Comparison of ENCODE assay signal across 34 cellular contexts in the genomic region with DNA sequence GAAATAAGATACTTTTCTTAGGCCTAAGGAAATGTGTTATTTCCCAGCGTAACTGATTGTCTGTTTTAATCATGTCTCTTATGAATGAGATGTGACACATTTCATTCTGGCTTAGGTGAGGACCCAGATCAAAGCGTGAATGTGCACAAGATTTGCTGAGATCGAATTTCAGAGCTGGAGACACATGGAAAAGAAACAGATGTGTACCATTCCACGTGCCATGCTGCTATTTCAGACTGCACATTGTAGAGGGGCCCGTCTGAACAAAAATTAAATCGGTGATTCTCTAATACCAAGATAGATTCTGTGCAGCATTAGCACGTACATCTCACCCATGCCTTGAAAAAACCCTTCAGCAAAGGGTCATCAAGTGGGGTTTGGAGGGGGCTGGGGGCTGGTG.
"Had no signal": no experiment of that assay in that cellular context is flagged by ENCODE, and none has a peak within 500 bp of the region (broad histone marks: within the 10 kb centered on the region; RNA-seq: fewer than 3 reads in every experiment).

No MANE protein-coding gene starts in this region.

- H3K4me1 ChIP-seq: ascending aorta had no signal

- H3K9me3 Mint-ChIP-seq: activated CD4-positive, alpha-beta memory T cell treated with anti-CD3 and anti-CD28 coated beads, Interleukin-2, amount 10 ng/mL, durations not matched to agents 7 days and 5 days; activated CD4-positive, alpha-beta T cell treated with anti-CD3 and anti-CD28 coated beads, Interleukin-2, amount 10 ng/mL, durations not matched to agents 7 days and 5 days; activated naive CD4-positive, alpha-beta T cell treated with anti-CD3 and anti-CD28 coated beads, Interleukin-2, amount 10 ng/mL, durations not matched to agents 7 days and 5 days; activated naive CD4-positive, alpha-beta T cell treated with anti-CD3 and anti-CD28 coated beads, Interleukin-2, amount 50 U/mL, for 24 hours; activated naive CD8-positive, alpha-beta T cell treated with anti-CD3 and anti-CD28 coated beads, Interleukin-2, amount 10 ng/mL, durations not matched to agents 7 days and 5 days; activated T-cell treated with anti-CD3 and anti-CD28 coated beads, Interleukin-2, amount 50 U/mL, for 24 hours; activated T-helper 2 cell treated with anti-CD3 and anti-CD28 coated beads, Interferon-gamma antibody, Interleukin-2, Interleukin-4, amounts not matched to agents 10 μg/mL and 5 μg/mL and 100 μg/mL, durations not matched to agents 14 hours and 24 hours and 36 hours; T-helper 1 cell treated with Interleukin-12 subunit alpha and Interleukin-12 subunit beta and Interleukin-4 antibody, amounts not matched to agents 30 μg/mL and 1 μg/mL, for 36 hours; T-helper 2 cell treated with Interferon-gamma antibody and Interleukin-4, amounts not matched to agents 5 μg/mL and 100 μg/mL, for 36 hours had no signal

- H3K27me3 ChIP-seq: ascending aorta had no signal

- H3K27me3 Mint-ChIP-seq: activated CD4-positive, alpha-beta memory T cell treated with anti-CD3 and anti-CD28 coated beads, Interleukin-2, amount 10 ng/mL, durations not matched to agents 7 days and 5 days; activated CD4-positive, alpha-beta T cell treated with anti-CD3 and anti-CD28 coated beads, Interleukin-2, amount 10 ng/mL, durations not matched to agents 7 days and 5 days; activated CD8-positive, alpha-beta memory T cell treated with anti-CD3 and anti-CD28 coated beads, Interleukin-2, amount 10 ng/mL, durations not matched to agents 7 days and 5 days; activated naive CD4-positive, alpha-beta T cell treated with anti-CD3 and anti-CD28 coated beads, Interleukin-2, amount 10 ng/mL, durations not matched to agents 7 days and 5 days had no signal

- H3K27ac Mint-ChIP-seq: activated CD4-positive, alpha-beta memory T cell treated with anti-CD3 and anti-CD28 coated beads, Interleukin-2, amount 10 ng/mL, durations not matched to agents 7 days and 5 days; activated CD4-positive, alpha-beta T cell treated with anti-CD3 and anti-CD28 coated beads for 36 hours; activated CD4-positive, alpha-beta T cell treated with anti-CD3 and anti-CD28 coated beads, Interleukin-2, amount 10 ng/mL, durations not matched to agents 7 days and 5 days; activated CD8-positive, alpha-beta memory T cell treated with anti-CD3 and anti-CD28 coated beads, Interleukin-2, amount 10 ng/mL, durations not matched to agents 7 days and 5 days; activated CD8-positive, alpha-beta T cell treated with anti-CD3 and anti-CD28 coated beads, Interleukin-2, amount 10 ng/mL, durations not matched to agents 7 days and 5 days; activated naive CD4-positive, alpha-beta T cell treated with anti-CD3 and anti-CD28 coated beads, Interleukin-2, amount 10 ng/mL, durations not matched to agents 7 days and 5 days; activated naive CD4-positive, alpha-beta T cell treated with anti-CD3 and anti-CD28 coated beads, Interleukin-2, amount 50 U/mL, for 24 hours; activated naive CD8-positive, alpha-beta T cell; activated naive CD8-positive, alpha-beta T cell treated with anti-CD3 and anti-CD28 coated beads, Interleukin-2, amount 10 ng/mL, durations not matched to agents 7 days and 5 days; activated naive CD8-positive, alpha-beta T cell treated with anti-CD3 and anti-CD28 coated beads, Interleukin-2, amount 50 U/mL, for 24 hours; activated T-cell treated with anti-CD3 and anti-CD28 coated beads, Interleukin-2, amount 50 U/mL, for 24 hours; activated T-helper 2 cell treated with anti-CD3 and anti-CD28 coated beads, Interferon-gamma antibody, Interleukin-2, Interleukin-4, amounts not matched to agents 10 μg/mL and 5 μg/mL and 100 μg/mL, durations not matched to agents 14 hours and 24 hours and 36 hours; brain; T-helper 1 cell treated with Interleukin-12 subunit alpha and Interleukin-12 subunit beta and Interleukin-4 antibody, amounts not matched to agents 30 μg/mL and 1 μg/mL, for 36 hours; T-helper 2 cell treated with Interferon-gamma antibody and Interleukin-4, amounts not matched to agents 5 μg/mL and 100 μg/mL, for 36 hours had no signal

- H3K27ac ChIP-seq: ascending aorta, VCaP had no signal

- H3K4me1 Mint-ChIP-seq: activated CD4-positive, alpha-beta memory T cell treated with anti-CD3 and anti-CD28 coated beads, Interleukin-2, amount 10 ng/mL, durations not matched to agents 7 days and 5 days; activated CD4-positive, alpha-beta T cell treated with anti-CD3 and anti-CD28 coated beads for 36 hours; activated CD4-positive, alpha-beta T cell treated with anti-CD3 and anti-CD28 coated beads, Interleukin-2, amount 10 ng/mL, durations not matched to agents 7 days and 5 days; activated CD8-positive, alpha-beta memory T cell treated with anti-CD3 and anti-CD28 coated beads, Interleukin-2, amount 10 ng/mL, durations not matched to agents 7 days and 5 days; activated naive CD4-positive, alpha-beta T cell treated with anti-CD3 and anti-CD28 coated beads, Interleukin-2, amount 10 ng/mL, durations not matched to agents 7 days and 5 days; activated naive CD4-positive, alpha-beta T cell treated with anti-CD3 and anti-CD28 coated beads, Interleukin-2, amount 50 U/mL, for 24 hours; activated naive CD8-positive, alpha-beta T cell treated with anti-CD3 and anti-CD28 coated beads, Interleukin-2, amount 10 ng/mL, durations not matched to agents 7 days and 5 days; activated naive CD8-positive, alpha-beta T cell treated with anti-CD3 and anti-CD28 coated beads, Interleukin-2, amount 50 U/mL, for 24 hours had no signal

- DNase-seq: activated CD4-positive, alpha-beta memory T cell treated with anti-CD3 and anti-CD28 coated beads, Interleukin-2, amount 10 ng/mL, durations not matched to agents 7 days and 5 days; activated CD4-positive, alpha-beta T cell treated with anti-CD3 and anti-CD28 coated beads for 1 hour; activated CD4-positive, alpha-beta T cell treated with anti-CD3 and anti-CD28 coated beads for 36 hours; activated CD4-positive, alpha-beta T cell treated with anti-CD3 and anti-CD28 coated beads for 48 hours; activated CD4-positive, alpha-beta T cell treated with anti-CD3 and anti-CD28 coated beads, Interleukin-2, amount 10 ng/mL, durations not matched to agents 7 days and 5 days; activated CD4-positive, alpha-beta T cell treated with anti-CD3 and anti-CD28 coated beads, Interleukin-2, amount 50 U/mL, for 48 hours; activated CD4-positive, CD25-positive, alpha-beta regulatory T cell; activated CD8-positive, alpha-beta memory T cell treated with anti-CD3 and anti-CD28 coated beads for 24 hours; activated CD8-positive, alpha-beta memory T cell treated with anti-CD3 and anti-CD28 coated beads, Interleukin-2, amount 10 ng/mL, durations not matched to agents 7 days and 5 days; activated CD8-positive, alpha-beta memory T cell treated with anti-CD3 and anti-CD28 coated beads, Interleukin-2, amount 50 U/mL, for 48 hours; activated CD8-positive, alpha-beta T cell treated with anti-CD3 and anti-CD28 coated beads, Interleukin-2, amount 10 ng/mL, durations not matched to agents 7 days and 5 days; activated effector memory CD4-positive, alpha-beta T cell treated with Interleukin-2 at 50 U/mL for 16 hours; activated gamma-delta T cell; activated naive CD4-positive, alpha-beta T cell treated with anti-CD3 and anti-CD28 coated beads, Interleukin-2, amount 10 ng/mL, durations not matched to agents 7 days and 5 days; activated naive CD4-positive, alpha-beta T cell treated with Interleukin-2 at 50 U/mL for 16 hours; activated naive CD8-positive, alpha-beta T cell treated with anti-CD3 and anti-CD28 coated beads, Interleukin-2, amount 10 ng/mL, durations not matched to agents 7 days and 5 days; activated naive CD8-positive, alpha-beta T cell treated with anti-CD3 and anti-CD28 coated beads, Interleukin-2, amount 50 U/mL, for 24 hours; activated T-cell treated with anti-CD3 and anti-CD28 coated beads, Interleukin-2, amount 50 U/mL, for 24 hours; activated T-cell treated with anti-CD3 and anti-CD28 coated beads, Interleukin-2, amount 50 U/mL, for 48 hours; amygdala; anterior cingulate cortex; central memory CD4-positive, alpha-beta T cell; T-helper 1 cell; T-helper 2 cell; T-helper 9 cell had no signal

- ATAC-seq: activated CD4-positive, alpha-beta T cell treated with anti-CD3 and anti-CD28 coated beads for 36 hours; activated CD4-positive, CD25-positive, alpha-beta regulatory T cell treated with anti-CD3 and anti-CD28 coated beads, Interleukin-2, amount 50 U/mL, for 24 hours; activated CD8-positive, alpha-beta memory T cell treated with anti-CD3 and anti-CD28 coated beads, Interleukin-2, amount 10 ng/mL, durations not matched to agents 7 days and 5 days; activated CD8-positive, alpha-beta T cell treated with anti-CD3 and anti-CD28 coated beads, Interleukin-2, amount 10 ng/mL, durations not matched to agents 7 days and 5 days; activated naive CD8-positive, alpha-beta T cell treated with anti-CD3 and anti-CD28 coated beads, Interleukin-2, amount 50 U/mL, for 24 hours had no signal

- H3K4me3 ChIP-seq: ascending aorta had no signal

- H3K4me3 Mint-ChIP-seq: activated CD4-positive, alpha-beta memory T cell treated with anti-CD3 and anti-CD28 coated beads, Interleukin-2, amount 10 ng/mL, durations not matched to agents 7 days and 5 days; activated CD4-positive, alpha-beta T cell treated with anti-CD3 and anti-CD28 coated beads for 36 hours; activated CD4-positive, alpha-beta T cell treated with anti-CD3 and anti-CD28 coated beads, Interleukin-2, amount 10 ng/mL, durations not matched to agents 7 days and 5 days; activated CD8-positive, alpha-beta memory T cell treated with anti-CD3 and anti-CD28 coated beads, Interleukin-2, amount 10 ng/mL, durations not matched to agents 7 days and 5 days; activated CD8-positive, alpha-beta T cell treated with anti-CD3 and anti-CD28 coated beads, Interleukin-2, amount 10 ng/mL, durations not matched to agents 7 days and 5 days; activated naive CD4-positive, alpha-beta T cell treated with anti-CD3 and anti-CD28 coated beads, Interleukin-2, amount 10 ng/mL, durations not matched to agents 7 days and 5 days; activated naive CD4-positive, alpha-beta T cell treated with anti-CD3 and anti-CD28 coated beads, Interleukin-2, amount 50 U/mL, for 24 hours; activated naive CD8-positive, alpha-beta T cell; activated naive CD8-positive, alpha-beta T cell treated with anti-CD3 and anti-CD28 coated beads, Interleukin-2, amount 10 ng/mL, durations not matched to agents 7 days and 5 days; activated naive CD8-positive, alpha-beta T cell treated with anti-CD3 and anti-CD28 coated beads, Interleukin-2, amount 50 U/mL, for 24 hours; activated T-cell treated with anti-CD3 and anti-CD28 coated beads, Interleukin-2, amount 50 U/mL, for 24 hours; brain; T-helper 1 cell treated with Interleukin-12 subunit alpha and Interleukin-12 subunit beta and Interleukin-4 antibody, amounts not matched to agents 30 μg/mL and 1 μg/mL, for 36 hours; T-helper 2 cell treated with Interferon-gamma antibody and Interleukin-4, amounts not matched to agents 5 μg/mL and 100 μg/mL, for 36 hours had no signal

- H3K9me3 ChIP-seq: ascending aorta had no signal

- H3K36me3 Mint-ChIP-seq: activated CD8-positive, alpha-beta memory T cell treated with anti-CD3 and anti-CD28 coated beads, Interleukin-2, amount 10 ng/mL, durations not matched to agents 7 days and 5 days; activated naive CD4-positive, alpha-beta T cell treated with anti-CD3 and anti-CD28 coated beads, Interleukin-2, amount 10 ng/mL, durations not matched to agents 7 days and 5 days; activated naive CD4-positive, alpha-beta T cell treated with anti-CD3 and anti-CD28 coated beads, Interleukin-2, amount 50 U/mL, for 24 hours; activated naive CD8-positive, alpha-beta T cell; activated naive CD8-positive, alpha-beta T cell treated with anti-CD3 and anti-CD28 coated beads, Interleukin-2, amount 10 ng/mL, durations not matched to agents 7 days and 5 days had no signal

- H3K36me3 ChIP-seq: ascending aorta had no signal
